In the genomic region with DNA sequence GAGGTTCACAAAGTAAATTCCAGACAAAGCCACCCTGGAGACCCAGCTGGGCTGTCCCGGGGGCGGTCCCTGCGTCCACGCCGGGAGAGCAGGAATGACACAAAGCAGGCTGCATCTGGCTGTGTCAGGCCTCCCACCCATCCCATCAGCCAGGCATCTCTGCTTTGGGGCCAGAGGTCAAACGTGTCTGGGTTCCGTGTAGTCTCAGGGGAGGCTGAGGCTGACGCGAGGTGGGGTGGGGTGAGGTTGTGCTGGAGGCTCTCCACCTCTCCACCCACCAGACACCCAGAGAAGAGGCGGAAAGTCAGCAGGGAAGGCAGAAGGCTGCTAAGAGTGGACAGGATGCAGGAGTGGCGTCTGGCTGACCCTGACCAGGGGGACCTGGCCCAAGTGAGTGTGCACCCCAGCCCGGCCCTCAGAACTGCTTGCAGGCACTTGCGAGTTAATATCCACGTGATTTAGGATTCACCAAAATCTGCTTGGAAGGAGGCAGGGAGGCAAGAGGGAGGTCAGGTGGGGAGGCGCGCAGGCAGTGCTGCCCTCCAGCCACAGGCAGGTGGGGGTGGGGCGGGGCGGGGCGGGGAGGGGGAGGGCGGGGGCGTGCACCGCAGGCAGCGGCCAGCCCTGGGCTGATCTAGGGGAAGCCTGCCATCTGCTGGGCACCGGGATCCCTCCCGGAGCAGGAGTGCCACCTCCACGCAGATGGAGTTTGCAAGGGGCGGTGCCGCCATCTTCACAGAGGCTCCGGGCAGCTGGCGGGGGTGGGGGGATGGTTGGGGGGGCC, we compare ENCODE assay signal across 8 cellular contexts. TPM values are rescaled to one million over a fixed set of nuclear protein-coding genes. Genes with fewer than 3 reads are reported as not detected.
DNase-seq lines count a peak whose midpoint lies in the region; ATAC-seq and TF ChIP-seq lines count a peak whose summit lies in the region.

No MANE protein-coding gene starts in this region.

- peak; percentile 45 for DNase-seq in CMK (ENCODE audit: low read depth)
- peak; percentile 4 for DNase-seq in KG1 (lab: John Stamatoyannopoulos, UW)
- peak; percentile 84 to 89 for DNase-seq in activated T-cell treated with anti-CD3 and anti-CD28 coated beads, Interleukin-2, amount 50 U/mL, for 48 hours
- peak; percentile 68 for DNase-seq in fibroblast of gingiva (ENCODE audit: low read depth)
- DNase-seq in natural killer cell treated with Interleukin-12 subunit alpha and Interleukin-12 subunit beta and Interleukin-15 and Interleukin-18, amount 100 ng/mL, for 72 hours (ENCODE audit: low spot score): peak; percentile 74
- peak; percentile 83 for DNase-seq in stimulated activated naive CD4-positive, alpha-beta T cell treated with Interleukin-2 at 50 U/mL for 16 hours (lab: John Stamatoyannopoulos, UW)

- peak overlapping the region; percentile 50 for H3K4me3 Mint-ChIP-seq in natural killer cell treated with Interleukin-12 subunit alpha and Interleukin-12 subunit beta and Interleukin-15 and Interleukin-18, amount 100 ng/mL, for 72 hours

- peak; percentile 89 to 90 for ATAC-seq in natural killer cell treated with Interleukin-12 subunit alpha and Interleukin-12 subunit beta and Interleukin-15 and Interleukin-18, amount 100 ng/mL, for 72 hours
- no peak for ATAC-seq in HG02610 (IDR thresholded peaks at IDR 0.05; ENCODE audit: unreplicated experiment)

- H3K36me3 Mint-ChIP-seq in natural killer cell treated with Interleukin-12 subunit alpha and Interleukin-12 subunit beta and Interleukin-15 and Interleukin-18, amount 100 ng/mL, for 72 hours: no peaks in the 10 kb centered on the region

- H3K27me3 Mint-ChIP-seq in natural killer cell treated with Interleukin-12 subunit alpha and Interleukin-12 subunit beta and Interleukin-15 and Interleukin-18, amount 100 ng/mL, for 72 hours: peaks cover 5 to 12% of the 10 kb centered on the region in 2 donors

- peaks cover 13 to 20% of the 10 kb centered on the region in 2 donors for H3K4me1 Mint-ChIP-seq in natural killer cell treated with Interleukin-12 subunit alpha and Interleukin-12 subunit beta and Interleukin-15 and Interleukin-18, amount 100 ng/mL, for 72 hours (ENCODE audit: low read depth in 2 of 2)

- H3K27ac Mint-ChIP-seq in natural killer cell treated with Interleukin-12 subunit alpha and Interleukin-12 subunit beta and Interleukin-15 and Interleukin-18, amount 100 ng/mL, for 72 hours: no peak overlapping the region

- no peaks in the 10 kb centered on the region for H3K9me3 Mint-ChIP-seq in natural killer cell treated with Interleukin-12 subunit alpha and Interleukin-12 subunit beta and Interleukin-15 and Interleukin-18, amount 100 ng/mL, for 72 hours

TF ChIP-seq in PFSK-1, 5 proteins besides CTCF, POLR2A, EP300 and RAD21:
- TF ChIP-seq POLR2AphosphoS5 (IDR thresholded peaks at IDR 0.05; ENCODE audit: low read depth, low read length) (no peak), FOXP2 (optimal IDR thresholded peaks at IDR 0.05; ENCODE audit: borderline replicate concordance, extremely low read depth, extremely low read length, insufficient read depth) (peak; percentile 71)
TF ChIP-seq in PFSK-1: peak in this region for 1.

RNA-seq across cellular contexts. Expression of a gene that starts 44.3 kb away (rescaled TPM):
- polyA plus RNA-seq in PFSK-1 (2012; ENCODE audit: insufficient read length, low read depth): 60.0 TPM
- total RNA-seq in natural killer cell treated with Interleukin-12 subunit alpha and Interleukin-12 subunit beta and Interleukin-15 and Interleukin-18, amount 100 ng/mL, for 72 hours: 1 to 10 TPM; 1.1 to 3.2 TPM

RNA-seq across cellular contexts. Expression of a gene that starts 45.1 kb away (rescaled TPM):
- polyA plus RNA-seq in PFSK-1 (2012; ENCODE audit: insufficient read length, low read depth): 5.5 TPM
- under 1 TPM in 1 of 2 donors, not detected in 1; 0.56 TPM for total RNA-seq in natural killer cell treated with Interleukin-12 subunit alpha and Interleukin-12 subunit beta and Interleukin-15 and Interleukin-18, amount 100 ng/mL, for 72 hours

Comparison
In these comparisons a context has a peak if more than half of its experiments do, and no peak if none do; other contexts are left out.
1. DNase-seq: peak in every context shown above with its lines; median percentile 86 in activated T-cell treated with anti-CD3 and anti-CD28 coated beads, Interleukin-2, amount 50 U/mL, for 48 hours; 83 in stimulated activated naive CD4-positive, alpha-beta T cell treated with Interleukin-2 at 50 U/mL for 16 hours; 74 in natural killer cell treated with Interleukin-12 subunit alpha and Interleukin-12 subunit beta and Interleukin-15 and Interleukin-18, amount 100 ng/mL, for 72 hours; 68 in fibroblast of gingiva; 45 in CMK; 4 in KG1.